ENCODE assay signal across 20 cellular contexts in the genomic region with DNA sequence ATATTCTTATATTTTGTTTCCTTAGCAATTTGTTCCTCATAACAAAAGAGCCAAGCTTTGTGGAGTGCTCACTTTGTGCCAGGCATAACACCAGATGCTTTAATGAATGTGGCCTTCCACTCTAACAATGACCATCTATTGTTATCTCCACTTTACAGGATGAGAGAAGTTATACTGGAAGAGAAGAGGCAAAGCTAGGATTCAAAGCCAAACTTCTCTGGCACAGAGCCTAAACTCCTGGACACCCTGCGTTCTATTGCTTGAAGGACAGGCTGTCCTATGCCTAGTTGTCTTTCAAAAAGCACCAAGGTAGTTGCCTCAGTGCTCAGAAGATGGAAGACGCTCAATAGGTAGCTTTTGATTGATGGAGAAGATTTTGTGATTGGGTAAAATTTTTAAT.
DNase-seq lines count a peak whose midpoint lies in the region; ATAC-seq and TF ChIP-seq lines count a peak whose summit lies in the region.
"Had no signal": no experiment of that assay in that cellular context is flagged by ENCODE, and none has a peak within 500 bp of the region (broad histone marks: within the 10 kb centered on the region; RNA-seq: fewer than 3 reads in every experiment).

No MANE protein-coding gene starts in this region.

- H3K9me3 ChIP-seq in heart left ventricle = no peaks in the 10 kb centered on the region
- no peaks in the 10 kb centered on the region for H3K9me3 ChIP-seq in right atrium auricular region
- H3K9me3 ChIP-seq: BLaER1, Caco-2 had no signal

- H3K27me3 ChIP-seq in heart left ventricle = no peaks in the 10 kb centered on the region
- H3K27me3 ChIP-seq in right atrium auricular region = no peaks in the 10 kb centered on the region
- H3K27me3 ChIP-seq: BLaER1 had no signal

- H3K27ac ChIP-seq in heart left ventricle = no peak overlapping the region
- H3K27ac ChIP-seq in right atrium auricular region = no peak overlapping the region
- H3K27ac ChIP-seq: 22Rv1, BLaER1, C4-2B had no signal

- TF ChIP-seq POLR2A in heart left ventricle (IDR thresholded peaks at IDR 0.05) = no peak

- ATAC-seq in heart left ventricle (peak in 3 of 4 donors; percentile 28 to 89 (median 45)), left ventricle myocardium superior (peak; percentile 72)
- ATAC-seq: CD8-positive, alpha-beta T cell; GM12878; GM23338; HCT116 had no signal

- H3K36me3 ChIP-seq in heart left ventricle (no peaks in the 10 kb centered on the region), right atrium auricular region (no peaks in the 10 kb centered on the region)
- H3K36me3 ChIP-seq: BLaER1 had no signal

- 51 to 55% (median 53%) methylated on average over 2 of the region's 2 CpGs for WGBS in heart left ventricle, 4 donors

- no peak overlapping the region for H3K4me3 ChIP-seq in heart left ventricle
- no peak overlapping the region for H3K4me3 ChIP-seq in right atrium auricular region
- H3K4me3 ChIP-seq: BLaER1, GM12878, GM23338 had no signal

- DNase-seq in DMS 273 (lab: John Stamatoyannopoulos, UW; ENCODE audit: unreplicated experiment) = peak; percentile 3
- DNase-seq in DMS 273 treated with DMSO at 0.1 percent for 48 hours (lab: John Stamatoyannopoulos, UW) = no peak
- peak in 2 of 5 donors; percentile 10 to 37 for DNase-seq in heart left ventricle
- DNase-seq in right atrium auricular region (ENCODE audit: low spot score) = no peak
- no peak for DNase-seq in left ventricle myocardium superior
- no peak for DNase-seq in GF-D8 (lab: John Stamatoyannopoulos, UW)
- DNase-seq in NCI-H1048 (lab: John Stamatoyannopoulos, UW) = no peak
- DNase-seq in activated naive CD4-positive, alpha-beta T cell treated with anti-CD3 and anti-CD28 coated beads, Interleukin-2, amount 50 U/mL, for 16 hours = no peak
- DNase-seq: Caco-2; CD4-positive, CD25-positive, alpha-beta regulatory T cell; CD8-positive, alpha-beta T cell; DMS53; DMS79 treated with DMSO at 0.1 percent for 48 hours; H9 had no signal

- TF ChIP-seq CTCF in heart left ventricle (IDR thresholded peaks at IDR 0.05) (no peak), right atrium auricular region (IDR thresholded peaks at IDR 0.05) (no peak)

- intact Hi-C loops in heart left ventricle (cut with DNase I) (no loop called here), left ventricle myocardium superior (cut with micrococcal nuclease) (no loop called here)

- H3K4me1 ChIP-seq in heart left ventricle = no peaks in the 10 kb centered on the region
- H3K4me1 ChIP-seq in right atrium auricular region = no peaks in the 10 kb centered on the region
- H3K4me1 ChIP-seq: BLaER1, Caco-2 had no signal
